24 cellular contexts compared by ENCODE assay signal in genomic region chr5:153084476-153084875, GRCh38.
"Had no signal": no experiment of that assay in that cellular context is flagged by ENCODE, and none has a peak within 500 bp of the region (broad histone marks: within the 10 kb centered on the region; RNA-seq: fewer than 3 reads in every experiment).

No MANE protein-coding gene starts in this region.

- H3K9me3 ChIP-seq: gastrocnemius medialis, neutrophil, ovary, prostate gland, right atrium auricular region, tibial nerve, uterus had no signal

- H3K4me3 ChIP-seq: gastrocnemius medialis, ovary, prostate gland, right atrium auricular region, tibial nerve, uterus had no signal

- DNase-seq: activated CD4-positive, alpha-beta T cell treated with anti-CD3 and anti-CD28 coated beads, Interleukin-2, amount 50 U/mL, for 4 hours; activated CD8-positive, alpha-beta memory T cell treated with anti-CD3 and anti-CD28 coated beads for 24 hours; activated CD8-positive, alpha-beta memory T cell treated with anti-CD3 and anti-CD28 coated beads, Interleukin-2, amount 50 U/mL, for 4 hours; activated T-cell treated with anti-CD3 and anti-CD28 coated beads, Interleukin-2, amount 50 U/mL, for 24 hours; aorta; central memory CD4-positive, alpha-beta T cell; dermis blood vessel endothelial cell; effector CD8-positive, alpha-beta T cell; gastrocnemius medialis; hypothalamus; left ventricle myocardium superior; ovary; stimulated activated CD4-positive, alpha-beta T cell treated with anti-CD3 and anti-CD28 coated beads, Interleukin-1b, Interleukin-23, amount 100 ng/mL, for 48 hours; substantia nigra; T1000; uterus had no signal

- ATAC-seq: activated naive CD4-positive, alpha-beta T cell treated with anti-CD3 and anti-CD28 coated beads, Interleukin-2, amount 50 U/mL, for 72 hours; activated T-helper 17 cell treated with anti-CD3 and anti-CD28 coated beads, Interleukin-2, amount 50 U/mL, for 72 hours; esophagus mucosa; gastrocnemius medialis; left ventricle myocardium superior; WTC11 had no signal

- H3K27me3 ChIP-seq: gastrocnemius medialis, neutrophil, ovary, right atrium auricular region, tibial nerve, uterus had no signal

- H3K4me1 ChIP-seq: gastrocnemius medialis, prostate gland, tibial nerve, uterus had no signal

- H3K27ac ChIP-seq: gastrocnemius medialis, neutrophil, ovary, prostate gland, right atrium auricular region, tibial nerve, uterus had no signal

- H3K36me3 ChIP-seq: gastrocnemius medialis, neutrophil, ovary, prostate gland, right atrium auricular region, tibial nerve, uterus had no signal
